ENCODE assay signal across 8 cellular contexts in genomic region chr4:82890913-82891727, GRCh38. TPM values are rescaled to one million over a fixed set of nuclear protein-coding genes. Genes with fewer than 3 reads are reported as not detected.
A peak's percentile ranks its signal among the peaks of the same experiment; 100 is the strongest.
DNase-seq lines count a peak whose midpoint lies in the region; ATAC-seq and TF ChIP-seq lines count a peak whose summit lies in the region.

TSS of gene SEC31A (minus strand) at chr4:82891153. CDS start at chr4:82881936, 9,217 bp downstream.

- peak; percentile 97 for ATAC-seq in stimulated activated naive CD8-positive, alpha-beta T cell treated with anti-CD3 and anti-CD28 coated beads, Interleukin-15, amount 100 ng/mL, for 72 hours

- peaks cover 3% of the 10 kb centered on the region for H3K79me1 ChIP-seq in H9 (ENCODE audit: insufficient read depth, low read depth, low read length, poor library complexity, severe bottlenecking)

- H3K14ac ChIP-seq in H9 (ENCODE audit: insufficient read depth, low read length) = peak within 1 kb of the TSS; percentile 97

- no peak within 1 kb of the TSS for H4K5ac ChIP-seq in H9 (ENCODE audit: insufficient read length, low read depth, low read length)

- H2BK15ac ChIP-seq in H9 (ENCODE audit: low read depth, low read length) = no peak within 1 kb of the TSS

- no peak within 1 kb of the TSS for H2AK5ac ChIP-seq in H9 (ENCODE audit: insufficient read length, low read length)

- H3K27ac ChIP-seq in H9 (ENCODE audit: insufficient read length, low read depth, low read length) = peak within 1 kb of the TSS; percentile 74

- H3K79me2 ChIP-seq in H9 (ENCODE audit: insufficient read depth, low read length) = peaks cover 15% of the 10 kb centered on the region; the same call in 1 of the 2 replicates

- DNase-seq in ELR (ENCODE audit: low read depth) (peak; percentile 95), H9 (peak; percentile 97), M059J (ENCODE audit: low read depth) (peak; percentile 91), SHP77 (lab: John Stamatoyannopoulos, UW) (peak; percentile 83 to 93), fibroblast of the aortic adventitia (ENCODE audit: low read depth) (peak; percentile 91), nephron progenitor cell (peak; percentile 97)
- DNase-seq in activated effector memory CD4-positive, alpha-beta T cell treated with anti-CD3 and anti-CD28 coated beads, Interleukin-2, amount 50 U/mL, for 16 hours = peak; percentile 99
- peak; percentile 97 for DNase-seq in stimulated activated naive CD8-positive, alpha-beta T cell treated with anti-CD3 and anti-CD28 coated beads, Interleukin-15, amount 100 ng/mL, for 72 hours

- H2BK20ac ChIP-seq in H9 (ENCODE audit: low read depth, low read length, poor library complexity, severe bottlenecking) = no peak within 1 kb of the TSS

- TF ChIP-seq CTCF in H9 (conservative IDR thresholded peaks at IDR 0.05) (0 out of 3 replicates have a peak, but pooled peaks have one; percentile 8), fibroblast of the aortic adventitia (IDR thresholded peaks at IDR 0.05; ENCODE audit: insufficient read depth, low read length) (no peak), nephron progenitor cell (IDR thresholded peaks at IDR 0.05) (no peak)

- no peak within 1 kb of the TSS for H3K23ac ChIP-seq in H9 (ENCODE audit: insufficient read length, low read depth, low read length)

- no peak within 1 kb of the TSS for H4K8ac ChIP-seq in H9 (replicated peaks; ENCODE audit: insufficient read length, low read depth, low read length)

- no peaks in the 10 kb centered on the region for H3K9me3 Mint-ChIP-seq in H9
- H3K9me3 Mint-ChIP-seq in nephron progenitor cell = peaks cover 4% of the 10 kb centered on the region
- no peaks in the 10 kb centered on the region for H3K9me3 Mint-ChIP-seq in stimulated activated naive CD8-positive, alpha-beta T cell treated with anti-CD3 and anti-CD28 coated beads, Interleukin-15, amount 100 ng/mL, for 72 hours

- H2BK12ac ChIP-seq in H9 (ENCODE audit: insufficient read length, low read depth, low read length) = no peak within 1 kb of the TSS

- H3K9ac ChIP-seq in H9 (ENCODE audit: extremely low read depth, insufficient read length, low read length) = peak within 1 kb of the TSS; percentile 87

- peak within 1 kb of the TSS; percentile 87 for H3K4me2 ChIP-seq in H9 (ENCODE audit: insufficient read depth, insufficient read length, low read length)

- peaks cover 6% of the 10 kb centered on the region for H3K23me2 ChIP-seq in H9 (ENCODE audit: insufficient read length, low read depth, low read length, poor library complexity, severe bottlenecking)

- no peak within 1 kb of the TSS for H2AFZ ChIP-seq in H9 (ENCODE audit: low read length)

- H4K20me1 ChIP-seq in H9 (ENCODE audit: control insufficient read depth, insufficient read depth, insufficient read length) = no peaks in the 10 kb centered on the region

- H3K4me1 ChIP-seq in H9 (ENCODE audit: insufficient read depth, low read length) = no peaks in the 10 kb centered on the region; the same call in 1 of the 2 replicates

- peak within 1 kb of the TSS; percentile 92 for H3K4me3 ChIP-seq in fibroblast of the aortic adventitia (ENCODE audit: low read depth, low read length)

- no CpG with 5 or more reads among the region's 71 CpGs for WGBS in H9 (ENCODE audit: extremely low coverage, insufficient read length, low lambda C conversion rate)

- H3K4ac ChIP-seq in H9 (ENCODE audit: low read depth, low read length) = no peak within 1 kb of the TSS

- H2BK5ac ChIP-seq in H9 (ENCODE audit: insufficient read length, low read length) = peak within 1 kb of the TSS; percentile 32

- no peak within 1 kb of the TSS for H4K91ac ChIP-seq in H9 (ENCODE audit: insufficient read length, low read depth, low read length)

- no peak within 1 kb of the TSS for H2BK120ac ChIP-seq in H9 (ENCODE audit: low read depth, low read length, poor library complexity, severe bottlenecking)

- H3K27ac Mint-ChIP-seq in H9 = peak within 1 kb of the TSS; percentile 96 to 99 (median 97)
- peak within 1 kb of the TSS; percentile 99 for H3K27ac Mint-ChIP-seq in nephron progenitor cell
- H3K27ac Mint-ChIP-seq in stimulated activated naive CD8-positive, alpha-beta T cell treated with anti-CD3 and anti-CD28 coated beads, Interleukin-15, amount 100 ng/mL, for 72 hours = peak within 1 kb of the TSS; percentile 94 to 96

- H3K27me3 Mint-ChIP-seq in H9 (ENCODE audit: low read depth) (no peaks in the 10 kb centered on the region), nephron progenitor cell (ENCODE audit: low read depth, poor library complexity) (no peaks in the 10 kb centered on the region)
- H3K27me3 Mint-ChIP-seq in stimulated activated naive CD8-positive, alpha-beta T cell treated with anti-CD3 and anti-CD28 coated beads, Interleukin-15, amount 100 ng/mL, for 72 hours = no peaks in the 10 kb centered on the region

- H3K4me1 Mint-ChIP-seq in H9 (peaks cover 11 to 29% of the 10 kb centered on the region in 2 experiments), nephron progenitor cell (peaks cover 41% of the 10 kb centered on the region)
- peaks cover 51% of the 10 kb centered on the region for H3K4me1 Mint-ChIP-seq in stimulated activated naive CD8-positive, alpha-beta T cell treated with anti-CD3 and anti-CD28 coated beads, Interleukin-15, amount 100 ng/mL, for 72 hours

- no peak within 1 kb of the TSS for H3T11ph ChIP-seq in H9 (ENCODE audit: low read length)

- H3K4me3 Mint-ChIP-seq in H9 (peak within 1 kb of the TSS; percentile 90 to 95), nephron progenitor cell (peak within 1 kb of the TSS; percentile 98)
- H3K4me3 Mint-ChIP-seq in stimulated activated naive CD8-positive, alpha-beta T cell treated with anti-CD3 and anti-CD28 coated beads, Interleukin-15, amount 100 ng/mL, for 72 hours = peak within 1 kb of the TSS; percentile 92

- H3K9me3 ChIP-seq in H9 (ENCODE audit: control insufficient read depth, low read depth, low read length) = no peaks in the 10 kb centered on the region

- H3K56ac ChIP-seq in H9 (ENCODE audit: insufficient read length, low read depth, low read length) = no peak within 1 kb of the TSS

- peak within 1 kb of the TSS; percentile 96 for H3K18ac ChIP-seq in H9 (ENCODE audit: insufficient read length, low read depth, low read length)

- H3K36me3 Mint-ChIP-seq in H9 (ENCODE audit: insufficient read depth in 1 of 3, low read depth in 3 of 3) (peaks cover 12 to 26% (median 20%) of the 10 kb centered on the region in 3 experiments; a peak in 6 of 7 replicates), nephron progenitor cell (ENCODE audit: low read depth) (peaks cover 37% of the 10 kb centered on the region)

- no peaks in the 10 kb centered on the region for H3K27me3 ChIP-seq in H9 (ENCODE audit: insufficient read depth, low read length)

RNA-seq across cellular contexts. Expression of gene SEC31A, which starts in this region (rescaled TPM):
- total RNA-seq in H9 (2021) (128 and 141 TPM in 2 replicates), fibroblast of the aortic adventitia (ENCODE audit: low replicate concordance) (392 and 400 TPM in 2 replicates)
- 165 and 205 TPM in 2 replicates for total RNA-seq in M059J (2014; rRNA removed; shearing (Covaris generic))

Comparison
In these comparisons a context has a peak if more than half of its experiments do, and no peak if none do; other contexts are left out.
1. Peak in every context shown above with its lines: DNase-seq, ATAC-seq, H3K4me3 ChIP-seq and H3K27ac ChIP-seq.